ENCODE assay signal across 1 cellular context in genomic region chr7:124720195-124720594, GRCh38.
TF ChIP-seq lines count a peak whose summit lies in the region.

No MANE protein-coding gene starts in this region.

TF ChIP-seq in HepG2, 621 proteins besides CTCF, POLR2A, EP300 and RAD21:
- TF ChIP-seq TBX2 (CRISPR knock-in tag; IDR thresholded peaks at IDR 0.05; ENCODE audit: borderline replicate concordance) (no peak), FOSL2 (CRISPR knock-in tag; IDR thresholded peaks at IDR 0.05) (peak; percentile 23; the same call in 1 of the 2 replicates)
